Comparison of ENCODE assay signal across 19 cellular contexts in genomic region chr3:174417568-174417967, GRCh38.
"Had no signal": no experiment of that assay in that cellular context is flagged by ENCODE, and none has a peak within 500 bp of the region (broad histone marks: within the 10 kb centered on the region; RNA-seq: fewer than 3 reads in every experiment).

No MANE protein-coding gene starts in this region.

- H3K4me1 Mint-ChIP-seq: activated naive CD8-positive, alpha-beta T cell treated with anti-CD3 and anti-CD28 coated beads for 36 hours; natural killer cell had no signal

- DNase-seq: activated CD4-positive, alpha-beta T cell treated with anti-CD3 and anti-CD28 coated beads, Interleukin-2, amount 50 U/mL, for 48 hours; activated naive CD8-positive, alpha-beta T cell treated with anti-CD3 and anti-CD28 coated beads for 36 hours; amygdala; dermis blood vessel endothelial cell; effector memory CD4-positive, alpha-beta T cell; heart right ventricle; kidney glomerular epithelial cell; mesendoderm; natural killer cell; retina; stimulated activated CD4-positive, alpha-beta T cell treated with anti-CD3 and anti-CD28 coated beads, Interleukin-12 subunit alpha, Interleukin-12 subunit beta, amount 100 ng/mL, for 4 hours; stimulated activated CD4-positive, alpha-beta T cell treated with anti-CD3 and anti-CD28 coated beads, Interleukin-1b, Interleukin-23, amount 100 ng/mL, for 48 hours; stimulated activated naive CD8-positive, alpha-beta T cell treated with anti-CD3 and anti-CD28 coated beads, Interleukin-15, Interleukin-2, amounts not matched to agents 100 U/mL and 50 U/mL, for 24 hours; T-helper 2 cell; tibial artery; uterus; WERI-Rb-1 had no signal

- H3K27ac Mint-ChIP-seq: activated naive CD8-positive, alpha-beta T cell treated with anti-CD3 and anti-CD28 coated beads for 36 hours; activated T-helper 1 cell treated with anti-CD3 and anti-CD28 coated beads, Interleukin-12 subunit alpha, Interleukin-12 subunit beta, Interleukin-2, Interleukin-4 antibody, amounts not matched to agents 30 ng/mL and 10 ng/mL and 1 ng/mL, durations not matched to agents 14 hours and 24 hours and 36 hours; natural killer cell had no signal

- ATAC-seq: natural killer cell; stimulated activated naive CD8-positive, alpha-beta T cell treated with anti-CD3 and anti-CD28 coated beads, Interleukin-15, Interleukin-2, amounts not matched to agents 100 U/mL and 50 U/mL, for 24 hours had no signal

- H3K36me3 ChIP-seq: esophagus muscularis mucosa, heart right ventricle, tibial artery, uterus, WERI-Rb-1 had no signal

- H3K4me3 ChIP-seq: esophagus muscularis mucosa, heart right ventricle, tibial artery, uterus had no signal

- H3K27me3 ChIP-seq: esophagus muscularis mucosa, heart right ventricle, tibial artery, uterus had no signal

- H3K4me3 Mint-ChIP-seq: activated naive CD8-positive, alpha-beta T cell treated with anti-CD3 and anti-CD28 coated beads for 36 hours; activated T-helper 1 cell treated with anti-CD3 and anti-CD28 coated beads, Interleukin-12 subunit alpha, Interleukin-12 subunit beta, Interleukin-2, Interleukin-4 antibody, amounts not matched to agents 30 ng/mL and 10 ng/mL and 1 ng/mL, durations not matched to agents 14 hours and 24 hours and 36 hours; natural killer cell had no signal

- H3K27me3 Mint-ChIP-seq: activated naive CD8-positive, alpha-beta T cell treated with anti-CD3 and anti-CD28 coated beads for 36 hours had no signal

- H3K36me3 Mint-ChIP-seq: activated naive CD8-positive, alpha-beta T cell treated with anti-CD3 and anti-CD28 coated beads for 36 hours; natural killer cell had no signal

- H3K9me3 Mint-ChIP-seq: activated naive CD8-positive, alpha-beta T cell treated with anti-CD3 and anti-CD28 coated beads for 36 hours; activated T-helper 1 cell treated with anti-CD3 and anti-CD28 coated beads, Interleukin-12 subunit alpha, Interleukin-12 subunit beta, Interleukin-2, Interleukin-4 antibody, amounts not matched to agents 30 ng/mL and 10 ng/mL and 1 ng/mL, durations not matched to agents 14 hours and 24 hours and 36 hours had no signal

- H3K4me1 ChIP-seq: esophagus muscularis mucosa, heart right ventricle, tibial artery, uterus had no signal

- H3K9me3 ChIP-seq: esophagus muscularis mucosa, heart right ventricle, tibial artery, uterus had no signal

- H3K27ac ChIP-seq: esophagus muscularis mucosa, heart right ventricle, tibial artery, uterus, WERI-Rb-1 had no signal
